Comparison of ENCODE assay signal across 9 cellular contexts in the genomic region with DNA sequence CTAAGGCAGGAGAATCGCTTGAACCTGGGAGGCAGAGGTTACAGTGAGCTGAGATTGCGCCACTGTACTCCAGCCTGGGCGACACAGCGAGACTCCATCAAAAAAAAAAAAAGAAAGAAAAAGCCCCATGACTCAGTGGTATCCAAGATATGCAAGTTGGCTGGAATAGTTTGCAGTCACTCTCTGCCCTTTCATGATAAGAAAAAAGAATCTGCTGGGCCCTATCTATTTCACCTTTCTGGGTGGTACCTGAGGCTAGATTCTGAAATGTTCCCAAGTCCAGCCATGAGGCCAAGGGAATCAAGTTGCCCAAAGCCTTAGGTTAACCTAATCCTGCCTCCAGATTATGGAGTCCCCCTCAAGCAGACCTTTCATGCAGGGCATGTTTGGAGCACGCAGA. TPM values are rescaled to one million over a fixed set of nuclear protein-coding genes. Genes with fewer than 3 reads are reported as not detected.
"Had no signal": no experiment of that assay in that cellular context is flagged by ENCODE, and none has a peak within 500 bp of the region (broad histone marks: within the 10 kb centered on the region; RNA-seq: fewer than 3 reads in every experiment).

No MANE protein-coding gene starts in this region.

- FAIRE-seq: G401.6, GM12878, GM12891, GM12892, GM18507, GM19239 had no signal

- H3K4me3 ChIP-seq: GM12878 had no signal

- DNase-seq: GDM1, GF-D8 had no signal

RNA-seq across cellular contexts. Expression of gene NKX2-3, which starts 24.3 kb away (rescaled TPM):
- total RNA-seq: G401, GM12878 had no signal
- polyA plus RNA-seq: GM12878 had no signal
